In the genomic region with DNA sequence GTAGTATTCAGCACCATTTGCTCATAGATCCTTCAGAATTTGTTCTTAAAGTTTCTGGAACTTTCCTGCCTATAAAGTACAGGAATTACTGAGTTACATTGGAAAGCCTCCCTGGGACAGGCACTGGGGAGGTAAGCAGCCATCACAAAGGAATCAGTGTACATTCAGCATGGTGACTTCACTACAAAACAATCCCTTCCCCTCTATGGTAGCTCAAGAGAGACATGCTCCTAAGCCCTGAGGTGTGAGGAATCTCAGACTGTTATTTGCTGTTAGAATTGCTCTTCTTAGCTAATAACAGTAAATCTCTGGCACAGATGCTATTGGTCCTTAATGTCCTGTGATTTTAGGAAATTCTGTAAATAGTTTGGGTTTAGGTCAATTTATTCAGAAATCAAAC, we compare ENCODE assay signal across 23 cellular contexts.
"Had no signal": no experiment of that assay in that cellular context is flagged by ENCODE, and none has a peak within 500 bp of the region (broad histone marks: within the 10 kb centered on the region; RNA-seq: fewer than 3 reads in every experiment).

No MANE protein-coding gene starts in this region.

- H3K36me3 ChIP-seq: SJSA1 had no signal

- H3K9me3 ChIP-seq: SJSA1 had no signal

- H3K27me3 ChIP-seq: SJSA1 had no signal

- ATAC-seq: activated CD8-positive, alpha-beta memory T cell treated with anti-CD3 and anti-CD28 coated beads, Interleukin-2, amount 10 ng/mL, durations not matched to agents 7 days and 5 days; activated T-cell treated with anti-CD3 and anti-CD28 coated beads, Interleukin-2, amount 50 U/mL, for 4 hours; PC-3 had no signal

- H3K36me3 Mint-ChIP-seq: activated CD8-positive, alpha-beta memory T cell treated with anti-CD3 and anti-CD28 coated beads, Interleukin-2, amount 10 ng/mL, durations not matched to agents 7 days and 5 days; activated naive CD8-positive, alpha-beta T cell; brain had no signal

- H3K4me1 ChIP-seq: SJSA1 had no signal

- H3K4me3 ChIP-seq: SJSA1 had no signal

- DNase-seq: activated CD4-positive, alpha-beta T cell treated with anti-CD3 and anti-CD28 coated beads, Interleukin-2, amount 10 ng/mL, durations not matched to agents 24 days and 14 days; activated CD4-positive, alpha-beta T cell treated with anti-CD3 and anti-CD28 coated beads, Interleukin-2, amount 50 U/mL, for 48 hours; activated CD4-positive, CD25-positive, alpha-beta regulatory T cell treated with anti-CD3 and anti-CD28 coated beads, Interleukin-2, amount 50 U/mL, for 72 hours; activated CD8-positive, alpha-beta memory T cell treated with anti-CD3 and anti-CD28 coated beads, Interleukin-2, amount 10 ng/mL, durations not matched to agents 7 days and 5 days; activated gamma-delta T cell; activated naive CD4-positive, alpha-beta T cell treated with anti-CD3 and anti-CD28 coated beads for 36 hours; activated T-cell treated with anti-CD3 and anti-CD28 coated beads, Interleukin-2, amount 50 U/mL, for 4 hours; amygdala; MM.1S; NCI-H1105; NCI-H1436; NCI-H1694 treated with DMSO at 0.1 percent for 48 hours; NCI-H2029 treated with DMSO at 0.1 percent for 48 hours; NCI-H345; NCI-H510A; NCI-H526 treated with DMSO at 0.1 percent for 48 hours; PC-3; SHP77 had no signal

- H3K4me1 Mint-ChIP-seq: activated CD4-positive, alpha-beta T cell treated with anti-CD3 and anti-CD28 coated beads, Interleukin-2, amount 10 ng/mL, durations not matched to agents 24 days and 14 days; activated CD8-positive, alpha-beta memory T cell treated with anti-CD3 and anti-CD28 coated beads, Interleukin-2, amount 10 ng/mL, durations not matched to agents 7 days and 5 days; brain; central memory CD8-positive, alpha-beta T cell had no signal

- H3K4me3 Mint-ChIP-seq: activated CD4-positive, alpha-beta T cell treated with anti-CD3 and anti-CD28 coated beads, Interleukin-2, amount 10 ng/mL, durations not matched to agents 24 days and 14 days; activated CD8-positive, alpha-beta memory T cell treated with anti-CD3 and anti-CD28 coated beads, Interleukin-2, amount 10 ng/mL, durations not matched to agents 7 days and 5 days; activated naive CD4-positive, alpha-beta T cell treated with anti-CD3 and anti-CD28 coated beads for 36 hours; activated naive CD8-positive, alpha-beta T cell; activated T-cell treated with anti-CD3 and anti-CD28 coated beads, Interleukin-2, amount 50 U/mL, for 4 hours; brain; central memory CD8-positive, alpha-beta T cell; T-helper 1 cell treated with Interleukin-12 subunit alpha and Interleukin-12 subunit beta and Interleukin-4 antibody, amounts not matched to agents 30 μg/mL and 1 μg/mL, for 36 hours had no signal

- H3K27ac ChIP-seq: SJSA1 had no signal

- H3K27me3 Mint-ChIP-seq: activated CD4-positive, alpha-beta T cell treated with anti-CD3 and anti-CD28 coated beads, Interleukin-2, amount 10 ng/mL, durations not matched to agents 24 days and 14 days; activated CD8-positive, alpha-beta memory T cell treated with anti-CD3 and anti-CD28 coated beads, Interleukin-2, amount 10 ng/mL, durations not matched to agents 7 days and 5 days; activated naive CD8-positive, alpha-beta T cell; brain; central memory CD8-positive, alpha-beta T cell had no signal

- H3K27ac Mint-ChIP-seq: activated CD4-positive, alpha-beta T cell treated with anti-CD3 and anti-CD28 coated beads, Interleukin-2, amount 10 ng/mL, durations not matched to agents 24 days and 14 days; activated CD8-positive, alpha-beta memory T cell treated with anti-CD3 and anti-CD28 coated beads, Interleukin-2, amount 10 ng/mL, durations not matched to agents 7 days and 5 days; activated naive CD4-positive, alpha-beta T cell treated with anti-CD3 and anti-CD28 coated beads for 36 hours; activated naive CD8-positive, alpha-beta T cell; brain; T-helper 1 cell treated with Interleukin-12 subunit alpha and Interleukin-12 subunit beta and Interleukin-4 antibody, amounts not matched to agents 30 μg/mL and 1 μg/mL, for 36 hours had no signal
